ENCODE assay signal across 17 cellular contexts in genomic region chr5:38719916-38720315, GRCh38.
DNase-seq lines count a peak whose midpoint lies in the region; ATAC-seq and TF ChIP-seq lines count a peak whose summit lies in the region.
"Had no signal": no experiment of that assay in that cellular context is flagged by ENCODE, and none has a peak within 500 bp of the region (broad histone marks: within the 10 kb centered on the region; RNA-seq: fewer than 3 reads in every experiment).

No MANE protein-coding gene starts in this region.

- no peak overlapping the region for H3K27ac Mint-ChIP-seq in MCF 10A (ENCODE audit: low read depth, unreplicated experiment)
- no peak overlapping the region for H3K27ac Mint-ChIP-seq in Caco-2 (ENCODE audit: unreplicated experiment)
- H3K27ac Mint-ChIP-seq: activated T-cell treated with anti-CD3 and anti-CD28 coated beads, Interleukin-2, amount 50 U/mL, for 24 hours; naive thymus-derived CD8-positive, alpha-beta T cell had no signal

- TF ChIP-seq CTCF in MCF 10A (IDR thresholded peaks at IDR 0.05; ENCODE audit: unreplicated experiment) (no peak), left lung (IDR thresholded peaks at IDR 0.05) (no peak), Caco-2 (IDR thresholded peaks at IDR 0.05; ENCODE audit: insufficient read depth in 1 of 2, low read depth in 1 of 2, low read length in 1 of 2, severe bottlenecking in 1 of 2, unreplicated experiment in 1 of 2) (no peak)

- H3K4me1 Mint-ChIP-seq in MCF 10A (ENCODE audit: insufficient read depth, unreplicated experiment) (peaks cover 10% of the 10 kb centered on the region), Caco-2 (ENCODE audit: low read depth, unreplicated experiment) (no peaks in the 10 kb centered on the region)
- H3K4me1 Mint-ChIP-seq: naive thymus-derived CD8-positive, alpha-beta T cell had no signal

- peak; percentile 50 for ATAC-seq in left lung
- ATAC-seq: body of pancreas; naive thymus-derived CD8-positive, alpha-beta T cell had no signal

- H3K36me3 ChIP-seq in left lung = no peaks in the 10 kb centered on the region
- no peaks in the 10 kb centered on the region for H3K36me3 ChIP-seq in Caco-2 (ENCODE audit: control insufficient read depth, insufficient read depth, low read length)
- H3K36me3 ChIP-seq: BLaER1, esophagus squamous epithelium, transverse colon had no signal

- H3K9me3 Mint-ChIP-seq in MCF 10A (ENCODE audit: unreplicated experiment) = no peaks in the 10 kb centered on the region
- no peaks in the 10 kb centered on the region for H3K9me3 Mint-ChIP-seq in Caco-2 (ENCODE audit: unreplicated experiment)
- H3K9me3 Mint-ChIP-seq: activated T-cell treated with anti-CD3 and anti-CD28 coated beads, Interleukin-2, amount 50 U/mL, for 24 hours had no signal

- no peaks in the 10 kb centered on the region for H3K4me1 ChIP-seq in left lung
- H3K4me1 ChIP-seq in Caco-2 = no peaks in the 10 kb centered on the region
- H3K4me1 ChIP-seq: body of pancreas, transverse colon had no signal

- no peaks in the 10 kb centered on the region for H3K27me3 Mint-ChIP-seq in MCF 10A (ENCODE audit: insufficient read depth, unreplicated experiment)
- H3K27me3 Mint-ChIP-seq in Caco-2 (ENCODE audit: insufficient read depth, unreplicated experiment) = no peaks in the 10 kb centered on the region

- H3K36me3 Mint-ChIP-seq in MCF 10A (ENCODE audit: insufficient read depth, unreplicated experiment) (no peaks in the 10 kb centered on the region), Caco-2 (ENCODE audit: insufficient read depth, unreplicated experiment) (no peaks in the 10 kb centered on the region)
- H3K36me3 Mint-ChIP-seq: naive thymus-derived CD8-positive, alpha-beta T cell had no signal

- BruUV-seq in MCF 10A (replicated peaks; lab: Mats Ljungman, UMichigan) (no TSS peak), Caco-2 (replicated peaks; lab: Mats Ljungman, UMichigan) (no TSS peak)

- DNase-seq in AG08395 (ENCODE audit: low spot score) (peak; percentile 88), HT1080 (ENCODE audit: low read depth) (peak; percentile 21), MCF 10A (ENCODE audit: unreplicated experiment) (peak; percentile 37), left lung (no peak), cerebellum (ENCODE audit: low spot score) (no peak), Caco-2 (no peak), glomerular visceral epithelial cell (ENCODE audit: extremely low spot score) (no peak), NCI-H1092 (lab: John Stamatoyannopoulos, UW) (no peak)
- DNase-seq: activated T-cell treated with anti-CD3 and anti-CD28 coated beads, Interleukin-2, amount 50 U/mL, for 24 hours; body of pancreas; esophagus squamous epithelium; GF-D8; naive thymus-derived CD8-positive, alpha-beta T cell; NCI-H1105 treated with DMSO at 0.1 percent for 48 hours; NCI-H526 treated with DMSO at 0.1 percent for 48 hours; transverse colon had no signal

- H3K4me3 Mint-ChIP-seq in MCF 10A (ENCODE audit: unreplicated experiment) (no peak overlapping the region), Caco-2 (ENCODE audit: unreplicated experiment) (no peak overlapping the region)
- H3K4me3 Mint-ChIP-seq: activated T-cell treated with anti-CD3 and anti-CD28 coated beads, Interleukin-2, amount 50 U/mL, for 24 hours; naive thymus-derived CD8-positive, alpha-beta T cell had no signal

- H3K27me3 ChIP-seq in left lung (no peaks in the 10 kb centered on the region), Caco-2 (replicated peaks; ENCODE audit: control insufficient read depth, insufficient read depth, low read length) (no peaks in the 10 kb centered on the region)
- H3K27me3 ChIP-seq: BLaER1, body of pancreas, esophagus squamous epithelium, transverse colon had no signal

- H3K9me3 ChIP-seq in left lung (no peaks in the 10 kb centered on the region), Caco-2 (no peaks in the 10 kb centered on the region)
- H3K9me3 ChIP-seq: BLaER1, body of pancreas, esophagus squamous epithelium, transverse colon had no signal

- CTCF ChIA-PET in MCF 10A (lab: Yijun Ruan, JAX) = interaction anchor here (0.7 kb wide), 1 partner anchor 162 kb away, joined by 4 read pairs; no protein-coding TSS in a partner anchor
- CTCF ChIA-PET in Caco-2 (lab: Charles Lee) = no interaction called here

- POLR2A ChIA-PET in MCF 10A (lab: Yijun Ruan, JAX) = interaction anchor here (1.1 kb wide), 1 partner anchor 43 kb away, joined by 3 read pairs; no protein-coding TSS in a partner anchor
- POLR2A ChIA-PET in Caco-2 (lab: Charles Lee) = no interaction called here

- no peak overlapping the region for H3K4me3 ChIP-seq in left lung
- H3K4me3 ChIP-seq in Caco-2 (ENCODE audit: low read depth, low read length) = no peak overlapping the region
- H3K4me3 ChIP-seq: BLaER1, body of pancreas, esophagus squamous epithelium, transverse colon had no signal

- H3K27ac ChIP-seq in left lung = no peak overlapping the region
- H3K27ac ChIP-seq: body of pancreas had no signal

- intact Hi-C loops in MCF 10A (cut with micrococcal nuclease) = no loop called here
- intact Hi-C loops in left lung (cut with DNase I) = no loop called here
- intact Hi-C loops in Caco-2 (cut with micrococcal nuclease; ENCODE audit: unreplicated experiment) = no loop called here

Comparison
In these comparisons a context has a peak if more than half of its experiments do, and no peak if none do; other contexts are left out.
1. DNase-seq: peak in AG08395 (single experiment), HT1080 (single experiment) and MCF 10A (single experiment); none in left lung (0 of 2), cerebellum (single experiment), Caco-2 (0 of 2), glomerular visceral epithelial cell (single experiment) and NCI-H1092 (single experiment).